In the genomic region with DNA sequence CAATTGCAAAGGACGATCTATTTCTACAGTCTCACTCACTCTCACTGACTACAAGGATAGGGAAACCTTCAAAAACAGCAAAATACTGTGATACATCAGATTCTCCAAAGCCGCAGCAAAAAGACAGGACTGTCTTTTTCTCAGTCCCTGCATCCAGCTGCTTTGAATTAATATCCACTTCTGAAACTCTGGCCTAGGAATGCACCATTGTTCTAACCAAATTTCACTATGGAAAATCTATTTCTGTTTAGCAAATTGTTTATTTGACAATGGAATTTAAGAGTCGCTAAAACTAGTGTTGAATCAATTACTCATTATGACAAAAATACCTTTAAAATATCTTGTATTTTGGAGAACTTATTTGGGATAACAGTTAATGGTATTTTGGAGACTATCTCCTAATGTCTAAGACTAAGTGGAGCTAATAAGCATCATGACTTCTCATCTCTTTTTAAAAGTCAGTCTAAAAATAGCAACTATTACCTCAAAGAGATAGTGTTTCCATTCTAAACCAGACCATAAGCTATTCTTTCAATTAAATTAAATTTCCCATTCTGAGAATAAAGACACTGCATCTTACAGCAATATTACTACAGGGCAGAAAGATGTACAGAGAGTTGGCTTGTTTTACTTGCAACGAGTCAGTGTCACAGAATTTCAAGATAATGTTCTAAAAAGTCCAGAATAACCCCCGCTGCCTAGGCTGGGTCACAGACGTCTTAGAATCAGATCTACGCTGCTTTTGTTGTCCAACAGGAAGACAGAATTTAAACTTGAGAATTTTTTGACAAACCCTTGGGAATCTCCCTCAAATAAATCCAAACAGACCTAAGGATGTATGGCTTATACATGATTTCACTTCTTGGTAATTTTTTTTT, we compare ENCODE assay signal across 12 cellular contexts.
DNase-seq lines count a peak whose midpoint lies in the region; FAIRE-seq and TF ChIP-seq lines count a peak whose summit lies in the region.
"Had no signal": no experiment of that assay in that cellular context is flagged by ENCODE, and none has a peak within 500 bp of the region (broad histone marks: within the 10 kb centered on the region; RNA-seq: fewer than 3 reads in every experiment).

No MANE protein-coding gene starts in this region.

- intact Hi-C loops in activated CD4-positive, alpha-beta memory T cell treated with anti-CD3 and anti-CD28 coated beads for 36 hours (cut with micrococcal nuclease): loop anchor here (1.0 to 2.0 kb wide), 3 partner anchors 44 to 61 kb away; no protein-coding TSS in a partner anchor
- intact Hi-C loops in spleen (cut with DNase I; ENCODE audit: low total_unique reads): no loop called here

- peak overlapping the region; percentile 34 for H3K4me3 Mint-ChIP-seq in activated CD4-positive, alpha-beta memory T cell treated with anti-CD3 and anti-CD28 coated beads for 36 hours
- H3K4me3 Mint-ChIP-seq in progenitor cell of endocrine pancreas (ENCODE audit: low read depth): no peak overlapping the region

- H3K9me3 ChIP-seq in spleen: no peaks in the 10 kb centered on the region

- H3K36me3 ChIP-seq in spleen: peaks cover 0 to 62% (median 9%) of the 10 kb centered on the region in 6 donors

- no peak for DNase-seq in GM19239 (ENCODE audit: insufficient read length, low spot score)
- no peak for DNase-seq in activated CD4-positive, alpha-beta memory T cell treated with anti-CD3 and anti-CD28 coated beads for 36 hours
- DNase-seq in foreskin melanocyte: peak; percentile 68
- DNase-seq in spleen: no peak
- DNase-seq in NCI-H2107 treated with DMSO at 0.1 percent for 48 hours (lab: John Stamatoyannopoulos, UW; ENCODE audit: unreplicated experiment): no peak
- no peak for DNase-seq in NCI-H1436 (lab: John Stamatoyannopoulos, UW)
- no peak for DNase-seq in GM13976 (ENCODE audit: low spot score)
- no peak for DNase-seq in progenitor cell of endocrine pancreas (ENCODE audit: low spot score, unreplicated experiment)
- DNase-seq: activated gamma-delta T cell treated with Interleukin-2 at 50 U/mL for 16 hours, KBM-7, OCI-M1 had no signal

- no peak overlapping the region for H3K4me3 ChIP-seq in spleen

- peaks cover 18% of the 10 kb centered on the region for H3K36me3 Mint-ChIP-seq in activated CD4-positive, alpha-beta memory T cell treated with anti-CD3 and anti-CD28 coated beads for 36 hours
- H3K36me3 Mint-ChIP-seq in progenitor cell of endocrine pancreas (ENCODE audit: insufficient read depth): peaks cover 3% of the 10 kb centered on the region

- no peak for TF ChIP-seq CTCF in spleen (IDR thresholded peaks at IDR 0.05 in 8 of 11, conservative IDR thresholded peaks at IDR 0.05 in 3 of 11)
- TF ChIP-seq CTCF in GM13976 (IDR thresholded peaks at IDR 0.05; ENCODE audit: borderline replicate concordance, control extremely low read depth, extremely low read depth, insufficient read depth, missing control alignments): no peak
- TF ChIP-seq CTCF in progenitor cell of endocrine pancreas (IDR thresholded peaks at IDR 0.05; ENCODE audit: unreplicated experiment): no peak

- POLR2A ChIA-PET in activated CD4-positive, alpha-beta memory T cell treated with anti-CD3 and anti-CD28 coated beads for 36 hours (lab: Charles Lee): interaction anchor here (0.8 to 4.3 kb wide), 11 partner anchors 23 to 108 kb away, joined by 3 to 25 read pairs (median 5); partner anchors contain the start of gene FNBP1

- CTCF ChIA-PET in activated CD4-positive, alpha-beta memory T cell treated with anti-CD3 and anti-CD28 coated beads for 36 hours (lab: Charles Lee): interaction anchor here (0.5 to 2.0 kb wide), 6 partner anchors 11 to 69 kb away, joined by 3 to 9 read pairs (median 5); no protein-coding TSS in a partner anchor

- H3K4me1 ChIP-seq in spleen: peaks cover 32 to 91% (median 70%) of the 10 kb centered on the region in 6 donors

- TF ChIP-seq POLR2A in spleen (IDR thresholded peaks at IDR 0.05): no peak

- in situ Hi-C loops in GM13976 (cut with MboI; ENCODE audit: low sequenced_read_pairs, unreplicated experiment): no loop called here

- peak; percentile 64 for FAIRE-seq in GM19239 (lab: Jason Lieb, UNC)
- FAIRE-seq: GM12891 had no signal

- 51 to 77% (median 69%) methylated on average over 7 of the region's 7 CpGs for WGBS in spleen, 5 donors

- H3K4me1 Mint-ChIP-seq in activated CD4-positive, alpha-beta memory T cell treated with anti-CD3 and anti-CD28 coated beads for 36 hours (ENCODE audit: low read depth): peaks cover 75% of the 10 kb centered on the region
- peaks cover 13% of the 10 kb centered on the region for H3K4me1 Mint-ChIP-seq in progenitor cell of endocrine pancreas (ENCODE audit: low read depth)

- H3K27ac ChIP-seq in spleen: peak overlapping the region; percentile 14 to 79 (median 72)

- no peaks in the 10 kb centered on the region for H3K27me3 Mint-ChIP-seq in activated CD4-positive, alpha-beta memory T cell treated with anti-CD3 and anti-CD28 coated beads for 36 hours
- no peaks in the 10 kb centered on the region for H3K27me3 Mint-ChIP-seq in progenitor cell of endocrine pancreas

- H3K27me3 ChIP-seq in spleen (replicated peaks in 1 of 7): no peaks in the 10 kb centered on the region

- H3K27ac Mint-ChIP-seq in activated CD4-positive, alpha-beta memory T cell treated with anti-CD3 and anti-CD28 coated beads for 36 hours: peak overlapping the region; percentile 87
- H3K27ac Mint-ChIP-seq in progenitor cell of endocrine pancreas: no peak overlapping the region

- no peaks in the 10 kb centered on the region for H3K9me3 Mint-ChIP-seq in activated CD4-positive, alpha-beta memory T cell treated with anti-CD3 and anti-CD28 coated beads for 36 hours
- H3K9me3 Mint-ChIP-seq in progenitor cell of endocrine pancreas (ENCODE audit: low read depth): no peaks in the 10 kb centered on the region
